Comparison of ENCODE assay signal across 35 cellular contexts in the genomic region with DNA sequence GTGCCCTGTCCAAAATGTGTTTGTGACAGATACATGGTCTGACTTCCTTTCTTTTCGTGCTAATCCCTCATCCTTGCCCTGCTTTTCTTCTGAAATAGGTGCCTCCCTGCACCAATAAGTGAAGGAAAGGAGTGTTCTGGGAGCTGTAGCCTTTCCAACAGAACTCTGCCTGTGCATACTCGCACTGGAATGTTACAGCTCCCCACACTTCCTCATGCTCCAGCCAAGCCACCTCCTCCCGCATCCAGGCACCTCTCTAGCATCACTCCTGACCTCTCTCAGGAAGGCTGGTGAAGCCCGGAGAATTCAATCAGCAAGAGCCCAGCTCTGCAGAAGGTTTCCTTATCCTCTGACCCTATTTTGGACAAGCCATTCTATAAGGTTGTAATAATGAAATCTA.
DNase-seq lines count a peak whose midpoint lies in the region; ATAC-seq and TF ChIP-seq lines count a peak whose summit lies in the region.
"Had no signal": no experiment of that assay in that cellular context is flagged by ENCODE, and none has a peak within 500 bp of the region (broad histone marks: within the 10 kb centered on the region; RNA-seq: fewer than 3 reads in every experiment).

No MANE protein-coding gene starts in this region.

- H3K79me1 ChIP-seq in trophoblast cell (ENCODE audit: low read length), result no peaks in the 10 kb centered on the region

- no peak overlapping the region for H3K9ac ChIP-seq in trophoblast cell (ENCODE audit: low read length)
- H3K9ac ChIP-seq: parathyroid adenoma had no signal

- POLR2A ChIA-PET in WTC11 (lab: Charles Lee), result no interaction called here

- ATAC-seq in WTC11, result peak; percentile 66; the same call in 1 of the 2 replicates
- ATAC-seq: gastrocnemius medialis; left lobe of liver; stimulated activated naive B cell treated with anti-CD40 and anti-IgM and Interleukin-4, amounts not matched to agents 10 μg/mL and 1 μg/mL and 100 μg/mL, for 72 hours had no signal

- no peak overlapping the region for H2AFZ ChIP-seq in trophoblast cell (ENCODE audit: insufficient read depth, low read length, poor library complexity)
- H2AFZ ChIP-seq: parathyroid adenoma had no signal

- no peak overlapping the region for H2BK120ac ChIP-seq in trophoblast cell (ENCODE audit: insufficient read depth, low read length, poor library complexity)

- H3K4me1 Mint-ChIP-seq in WTC11, result peaks cover 8% of the 10 kb centered on the region
- H3K4me1 Mint-ChIP-seq: activated CD4-positive, alpha-beta T cell treated with anti-CD3 and anti-CD28 coated beads, Interleukin-2, amount 10 ng/mL, durations not matched to agents 7 days and 5 days; activated naive CD8-positive, alpha-beta T cell treated with anti-CD3 and anti-CD28 coated beads, Interleukin-2, amount 10 ng/mL, durations not matched to agents 7 days and 5 days; CD4-positive, CD25-positive, alpha-beta regulatory T cell; memory B cell; stimulated activated naive B cell treated with anti-CD40 and anti-IgM and Interleukin-4, amounts not matched to agents 10 μg/mL and 1 μg/mL and 100 μg/mL, for 72 hours had no signal

- H3K4ac ChIP-seq in trophoblast cell (ENCODE audit: low read depth, low read length), result no peak overlapping the region

- H4K91ac ChIP-seq in trophoblast cell (ENCODE audit: low read depth, low read length), result no peak overlapping the region

- DNase-seq in AG08395 (ENCODE audit: low spot score), result peak; percentile 28
- no peak for DNase-seq in WTC11 (ENCODE audit: low spot score)
- DNase-seq in epithelial cell of prostate (ENCODE audit: low read depth, low spot score), result peak; percentile 70
- peak; percentile 63 for DNase-seq in kidney tubule cell (ENCODE audit: low spot score)
- DNase-seq in NCI-H128 (lab: John Stamatoyannopoulos, UW; ENCODE audit: unreplicated experiment), result no peak
- DNase-seq in UCSD-AML1 (lab: John Stamatoyannopoulos, UW; ENCODE audit: unreplicated experiment), result no peak
- no peak for DNase-seq in effector memory CD4-positive, alpha-beta T cell
- no peak for DNase-seq in trophoblast cell
- DNase-seq: activated CD4-positive, alpha-beta T cell treated with anti-CD3 and anti-CD28 coated beads, Interleukin-2, amount 10 ng/mL, durations not matched to agents 7 days and 5 days; activated gamma-delta T cell treated with Interleukin-2 at 50 U/mL for 16 hours; activated naive CD8-positive, alpha-beta T cell treated with anti-CD3 and anti-CD28 coated beads, Interleukin-2, amount 10 ng/mL, durations not matched to agents 7 days and 5 days; activated T-cell treated with anti-CD3 and anti-CD28 coated beads, Interleukin-2, amount 50 U/mL, for 1 hour; AML-193; CD4-positive, CD25-positive, alpha-beta regulatory T cell; DMS79 treated with DMSO at 0.1 percent for 48 hours; erythroblast; gastrocnemius medialis; GDM1; hippocampal formation; NCI-H1092; NCI-H1694 treated with DMSO at 0.1 percent for 48 hours; NCI-H446 treated with DMSO at 0.1 percent for 48 hours; NCI-H774; Peyer's patch; SJCRH30; small intestine; stimulated activated naive B cell treated with anti-CD40 and anti-IgM and Interleukin-4, amounts not matched to agents 10 μg/mL and 1 μg/mL and 100 μg/mL, for 72 hours; substantia nigra; SW 1271; T-helper 9 cell had no signal

- H2AK5ac ChIP-seq in trophoblast cell (ENCODE audit: low read length), result no peak overlapping the region

- peak overlapping the region; percentile 65 for H3K27ac ChIP-seq in epithelial cell of prostate
- no peak overlapping the region for H3K27ac ChIP-seq in effector memory CD4-positive, alpha-beta T cell (ENCODE audit: insufficient read depth, low read length, poor library complexity, severe bottlenecking)
- H3K27ac ChIP-seq in trophoblast cell (ENCODE audit: low read depth, low read length), result no peak overlapping the region
- H3K27ac ChIP-seq: gastrocnemius medialis, parathyroid adenoma, Peyer's patch, right atrium auricular region, SJCRH30 had no signal

- H2BK12ac ChIP-seq in trophoblast cell (ENCODE audit: low read length), result no peak overlapping the region

- no peak overlapping the region for H3K14ac ChIP-seq in trophoblast cell (ENCODE audit: low read length)

- H3K36me3 Mint-ChIP-seq in WTC11, result no peaks in the 10 kb centered on the region
- H3K36me3 Mint-ChIP-seq: activated naive CD8-positive, alpha-beta T cell treated with anti-CD3 and anti-CD28 coated beads, Interleukin-2, amount 10 ng/mL, durations not matched to agents 7 days and 5 days; memory B cell; stimulated activated naive B cell treated with anti-CD40 and anti-IgM and Interleukin-4, amounts not matched to agents 10 μg/mL and 1 μg/mL and 100 μg/mL, for 72 hours; type B pancreatic cell had no signal

- no peaks in the 10 kb centered on the region for H3K4me1 ChIP-seq in effector memory CD4-positive, alpha-beta T cell (ENCODE audit: control insufficient read depth, insufficient read depth, low read length, poor library complexity, severe bottlenecking)
- H3K4me1 ChIP-seq in trophoblast cell (ENCODE audit: control insufficient read depth in 1 of 2, insufficient read depth in 2 of 2, low read length in 2 of 2), result no peaks in the 10 kb centered on the region
- H3K4me1 ChIP-seq: gastrocnemius medialis, parathyroid adenoma, Peyer's patch, right atrium auricular region, SJCRH30 had no signal

- no peak overlapping the region for H4K8ac ChIP-seq in trophoblast cell (ENCODE audit: low read depth, low read length)

- H3K27me3 Mint-ChIP-seq in WTC11 (ENCODE audit: low read depth), result no peaks in the 10 kb centered on the region
- H3K27me3 Mint-ChIP-seq: activated naive CD8-positive, alpha-beta T cell treated with anti-CD3 and anti-CD28 coated beads, Interleukin-2, amount 10 ng/mL, durations not matched to agents 7 days and 5 days; CD4-positive, CD25-positive, alpha-beta regulatory T cell; memory B cell; stimulated activated naive B cell treated with anti-CD40 and anti-IgM and Interleukin-4, amounts not matched to agents 10 μg/mL and 1 μg/mL and 100 μg/mL, for 72 hours; type B pancreatic cell had no signal

- no peak overlapping the region for H3K18ac ChIP-seq in trophoblast cell (ENCODE audit: low read length)

- no peaks in the 10 kb centered on the region for H3K36me3 ChIP-seq in effector memory CD4-positive, alpha-beta T cell (ENCODE audit: control insufficient read depth, insufficient read depth, low read length)
- H3K36me3 ChIP-seq in trophoblast cell (ENCODE audit: control insufficient read depth in 1 of 2, insufficient read depth in 2 of 2, low read length in 2 of 2), result no peaks in the 10 kb centered on the region
- H3K36me3 ChIP-seq: gastrocnemius medialis, Peyer's patch, right atrium auricular region, SJCRH30 had no signal

- no peaks in the 10 kb centered on the region for H3K79me2 ChIP-seq in trophoblast cell (ENCODE audit: control insufficient read depth, insufficient read depth, low read length, poor library complexity)
- H3K79me2 ChIP-seq: parathyroid adenoma had no signal

- H3K9me3 ChIP-seq in effector memory CD4-positive, alpha-beta T cell (ENCODE audit: control insufficient read depth, low read length), result no peaks in the 10 kb centered on the region
- H3K9me3 ChIP-seq in trophoblast cell (ENCODE audit: insufficient read depth, low read depth, low read length), result no peaks in the 10 kb centered on the region
- H3K9me3 ChIP-seq: gastrocnemius medialis, Peyer's patch, SJCRH30 had no signal

- no peak for TF ChIP-seq CTCF in WTC11 (IDR thresholded peaks at IDR 0.05)

- no peak overlapping the region for H2BK5ac ChIP-seq in trophoblast cell (ENCODE audit: low read depth, low read length, poor library complexity)

- WGBS in trophoblast cell (ENCODE audit: extremely low coverage, insufficient coverage, insufficient read length), result no CpG with 5 or more reads among the region's 4 CpGs

- no peak overlapping the region for H3K4me3 ChIP-seq in effector memory CD4-positive, alpha-beta T cell (ENCODE audit: insufficient read depth, low read depth, low read length, poor library complexity, severe bottlenecking)
- no peak overlapping the region for H3K4me3 ChIP-seq in trophoblast cell (ENCODE audit: low read depth, low read length)
- H3K4me3 ChIP-seq: gastrocnemius medialis, Peyer's patch, right atrium auricular region, SJCRH30 had no signal

- H3K27me3 ChIP-seq in effector memory CD4-positive, alpha-beta T cell (replicated peaks; ENCODE audit: control insufficient read depth, insufficient read depth, low read length, poor library complexity, severe bottlenecking), result no peaks in the 10 kb centered on the region
- no peaks in the 10 kb centered on the region for H3K27me3 ChIP-seq in trophoblast cell (ENCODE audit: insufficient read depth, low read length)
- H3K27me3 ChIP-seq: gastrocnemius medialis, Peyer's patch, right atrium auricular region, SJCRH30 had no signal

- H3K4me3 Mint-ChIP-seq in WTC11, result no peak overlapping the region
- H3K4me3 Mint-ChIP-seq: activated CD4-positive, alpha-beta T cell treated with anti-CD3 and anti-CD28 coated beads, Interleukin-2, amount 10 ng/mL, durations not matched to agents 7 days and 5 days; activated naive CD8-positive, alpha-beta T cell treated with anti-CD3 and anti-CD28 coated beads, Interleukin-2, amount 10 ng/mL, durations not matched to agents 7 days and 5 days; CD4-positive, CD25-positive, alpha-beta regulatory T cell; memory B cell; stimulated activated naive B cell treated with anti-CD40 and anti-IgM and Interleukin-4, amounts not matched to agents 10 μg/mL and 1 μg/mL and 100 μg/mL, for 72 hours; type B pancreatic cell had no signal

- H4K12ac ChIP-seq in trophoblast cell (ENCODE audit: low read depth, low read length), result no peak overlapping the region

- no peak overlapping the region for H3K23ac ChIP-seq in trophoblast cell (ENCODE audit: low read length)

- no peak overlapping the region for H3K4me2 ChIP-seq in trophoblast cell (ENCODE audit: low read length)

- H3K27ac Mint-ChIP-seq in WTC11, result no peak overlapping the region
- H3K27ac Mint-ChIP-seq: activated CD4-positive, alpha-beta T cell treated with anti-CD3 and anti-CD28 coated beads, Interleukin-2, amount 10 ng/mL, durations not matched to agents 7 days and 5 days; activated naive CD8-positive, alpha-beta T cell treated with anti-CD3 and anti-CD28 coated beads, Interleukin-2, amount 10 ng/mL, durations not matched to agents 7 days and 5 days; CD4-positive, CD25-positive, alpha-beta regulatory T cell; memory B cell; stimulated activated naive B cell treated with anti-CD40 and anti-IgM and Interleukin-4, amounts not matched to agents 10 μg/mL and 1 μg/mL and 100 μg/mL, for 72 hours had no signal

- peaks cover 9% of the 10 kb centered on the region for H3K9me3 Mint-ChIP-seq in WTC11

- CTCF ChIA-PET in WTC11 (lab: Charles Lee), result no interaction called here

TF ChIP-seq in WTC11, 78 proteins besides CTCF, POLR2A, EP300 and RAD21 (continues in another document):
- no peak for TF ChIP-seq CREM (CRISPR knock-in tag; IDR thresholded peaks at IDR 0.05)

Comparison
In these comparisons a context has a peak if more than half of its experiments do, and no peak if none do; other contexts are left out.
1. DNase-seq: peak in AG08395 (single experiment), epithelial cell of prostate (single experiment) and kidney tubule cell (single experiment); none in WTC11 (single experiment), NCI-H128 (single experiment), UCSD-AML1 (single experiment), effector memory CD4-positive, alpha-beta T cell (0 of 3) and trophoblast cell (0 of 2).